8 cellular contexts compared by ENCODE assay signal in the genomic region with DNA sequence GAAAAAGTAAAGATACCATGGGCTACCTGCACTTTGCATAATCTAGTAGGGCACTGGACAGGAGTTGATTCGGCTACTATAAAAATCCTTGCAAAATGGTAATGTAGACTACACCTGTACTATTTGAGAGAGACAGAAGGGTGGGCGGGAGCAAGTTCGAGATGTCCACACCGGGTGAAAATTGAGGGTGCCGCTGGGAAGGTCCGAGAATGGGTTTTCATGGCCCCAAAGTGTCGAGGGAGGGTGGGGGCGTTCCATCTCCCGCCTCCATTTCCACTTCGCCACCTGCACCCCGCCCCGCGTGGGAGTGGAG. TPM values are rescaled to one million over a fixed set of nuclear protein-coding genes. Genes with fewer than 3 reads are reported as not detected.
DNase-seq lines count a peak whose midpoint lies in the region; ATAC-seq and TF ChIP-seq lines count a peak whose summit lies in the region.

No MANE protein-coding gene starts in this region.

- H3K36me3 ChIP-seq in heart right ventricle (peaks cover 0 to 32% (median under 1%) of the 10 kb centered on the region in 9 donors), SJCRH30 (peaks cover 9% of the 10 kb centered on the region)

- 0% methylated on average over 13 of the region's 13 CpGs for WGBS in heart right ventricle, 2 donors

- H3K4me1 ChIP-seq in heart right ventricle (peaks cover 4 to 51% (median 26%) of the 10 kb centered on the region in 9 donors), SJCRH30 (no peaks in the 10 kb centered on the region)

- intact Hi-C loops in heart right ventricle (cut with DNase I) (loop anchor here in 1 of 10 donors (10.0 kb wide), 1 partner anchor 356 kb away; a partner anchor contains a TSS), left cardiac atrium (cut with DNase I) (no loop called here)

- no peak for DNase-seq in heart right ventricle
- no peak for DNase-seq in left cardiac atrium
- DNase-seq in SJCRH30: no peak
- DNase-seq in fibroblast of mammary gland (ENCODE audit: low read depth): no peak
- no peak for DNase-seq in skeletal muscle cell (ENCODE audit: low read depth)
- DNase-seq in omental fat pad (ENCODE audit: low spot score): no peak
- DNase-seq in COLO668 (lab: John Stamatoyannopoulos, UW; ENCODE audit: unreplicated experiment): no peak

- H3K27ac ChIP-seq in heart right ventricle (peak overlapping the region; percentile 71 to 99 (median 96)), SJCRH30 (peak overlapping the region; percentile 75)

- H3K4me3 ChIP-seq in heart right ventricle: peak overlapping the region; percentile 60 to 99 (median 81)
- H3K4me3 ChIP-seq in SJCRH30: peak overlapping the region; percentile 97
- peak overlapping the region; percentile 94 for H3K4me3 ChIP-seq in fibroblast of mammary gland (ENCODE audit: control insufficient read depth, low read depth, low read length)
- H3K4me3 ChIP-seq in skeletal muscle cell (ENCODE audit: low read depth, low read length): peak overlapping the region; percentile 97

- no peak for TF ChIP-seq CTCF in heart right ventricle (IDR thresholded peaks at IDR 0.05)
- no peak for TF ChIP-seq CTCF in fibroblast of mammary gland (conservative IDR thresholded peaks at IDR 0.05; ENCODE audit: control insufficient read depth, insufficient read depth, low read depth, low read length)
- no peak for TF ChIP-seq CTCF in omental fat pad (IDR thresholded peaks at IDR 0.05)

- ATAC-seq in heart right ventricle (peak in 1 of 8 donors; percentile 1), left cardiac atrium (no peak), omental fat pad (ENCODE audit: low FRiP score) (no peak), GM21528 (IDR thresholded peaks at IDR 0.05; ENCODE audit: low FRiP score, unreplicated experiment) (no peak)

- no peaks in the 10 kb centered on the region for H3K9me3 ChIP-seq in heart right ventricle
- no peaks in the 10 kb centered on the region for H3K9me3 ChIP-seq in SJCRH30 (replicated peaks)

- H3K27me3 ChIP-seq in heart right ventricle (no peaks in the 10 kb centered on the region), SJCRH30 (no peaks in the 10 kb centered on the region)

RNA-seq across cellular contexts. Expression of a gene that starts 0.6 kb away (rescaled TPM):
- total RNA-seq in heart right ventricle (10 to 100 TPM; 47.6 to 89.8 (median 58.7) TPM), left cardiac atrium (10 to 100 TPM; 56.8 to 58.2 TPM), omental fat pad (100 to 1,000 TPM in 3 of 4 donors, 10 to 100 TPM in 1; 98.7 to 172 (median 129) TPM)
- 10 to 100 TPM; 17.3 to 34.4 TPM for polyA plus RNA-seq in heart right ventricle
- 95.3 and 105 TPM in 2 replicates for total RNA-seq in SJCRH30 (2014; rRNA removed; shearing (Covaris generic))
